ENCODE assay signal across 13 cellular contexts in the genomic region with DNA sequence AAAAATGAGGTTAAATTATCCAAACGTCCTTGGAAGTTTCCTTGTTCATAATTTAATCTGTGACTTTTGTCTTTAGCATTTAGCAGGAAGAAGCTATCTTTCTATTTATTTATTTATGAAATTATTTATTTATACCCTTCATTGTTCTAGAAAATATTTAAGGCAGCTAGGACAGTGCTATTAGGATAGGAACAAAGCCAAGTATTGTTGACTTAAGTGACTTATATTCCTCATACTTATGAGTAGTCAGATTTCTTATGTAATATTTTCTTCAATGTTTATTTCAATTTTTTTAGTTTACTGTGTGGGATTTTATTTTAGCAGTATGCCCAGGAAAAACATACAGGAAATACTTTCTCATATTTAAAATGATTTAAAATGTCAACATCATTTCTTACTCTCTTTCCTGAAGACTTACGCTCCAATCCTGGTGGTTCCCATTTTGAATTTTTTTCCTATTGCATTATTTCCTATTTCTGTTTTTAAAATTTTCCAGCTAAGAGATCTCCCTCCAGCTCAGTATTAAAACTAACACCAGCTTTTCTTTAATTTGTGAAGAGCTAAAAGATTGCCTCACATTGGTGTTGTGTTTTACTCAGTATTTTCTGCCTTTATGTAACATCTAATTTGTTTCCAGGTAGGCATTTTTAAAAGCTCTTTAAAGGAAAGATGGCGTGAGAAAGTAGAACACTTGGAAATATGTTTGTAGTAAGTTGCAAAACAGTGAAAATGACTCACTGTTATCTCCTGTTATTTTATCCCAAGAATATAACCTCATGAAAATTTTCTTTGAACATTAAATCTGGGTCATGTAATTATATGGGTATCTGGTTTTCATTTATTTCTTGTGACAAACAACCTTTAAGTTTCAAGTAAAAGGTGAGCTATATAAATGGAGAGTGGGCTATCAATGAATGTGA. TPM values are rescaled to one million over a fixed set of nuclear protein-coding genes. Genes with fewer than 3 reads are reported as not detected.
DNase-seq lines count a peak whose midpoint lies in the region; ATAC-seq and TF ChIP-seq lines count a peak whose summit lies in the region.
"Had no signal": no experiment of that assay in that cellular context is flagged by ENCODE, and none has a peak within 500 bp of the region (broad histone marks: within the 10 kb centered on the region; RNA-seq: fewer than 3 reads in every experiment).

No MANE protein-coding gene starts in this region.

- no peaks in the 10 kb centered on the region for H3K27me3 Mint-ChIP-seq in natural killer cell (ENCODE audit: low read depth in 2 of 2)
- no peaks in the 10 kb centered on the region for H3K27me3 Mint-ChIP-seq in natural killer cell treated with Interleukin-12 subunit alpha and Interleukin-12 subunit beta and Interleukin-15 and Interleukin-18, amount 100 ng/mL, for 72 hours

- no peaks in the 10 kb centered on the region for H3K27me3 ChIP-seq in brain microvascular endothelial cell (replicated peaks)
- no peaks in the 10 kb centered on the region for H3K27me3 ChIP-seq in gastroesophageal sphincter
- no peaks in the 10 kb centered on the region for H3K27me3 ChIP-seq in tibial artery

- no peaks in the 10 kb centered on the region for H3K9me3 Mint-ChIP-seq in natural killer cell
- H3K9me3 Mint-ChIP-seq in natural killer cell treated with Interleukin-12 subunit alpha and Interleukin-12 subunit beta and Interleukin-15 and Interleukin-18, amount 100 ng/mL, for 72 hours, result no peaks in the 10 kb centered on the region
- H3K9me3 Mint-ChIP-seq: activated T-helper 2 cell treated with anti-CD3 and anti-CD28 coated beads, Interferon-gamma antibody, Interleukin-2, Interleukin-4, amounts not matched to agents 10 μg/mL and 5 μg/mL and 100 μg/mL, durations not matched to agents 14 hours and 24 hours and 36 hours had no signal

- DNase-seq in natural killer cell (no peak), brain microvascular endothelial cell (no peak), tibial artery (no peak), NCI-H226 (no peak), AML-193 (lab: John Stamatoyannopoulos, UW) (no peak)
- DNase-seq in natural killer cell treated with Interleukin-12 subunit alpha and Interleukin-12 subunit beta and Interleukin-15 and Interleukin-18, amount 100 ng/mL, for 72 hours (ENCODE audit: low spot score), result no peak
- DNase-seq: activated CD4-positive, alpha-beta T cell treated with anti-CD3 and anti-CD28 coated beads, Interleukin-2, amount 50 U/mL, for 4 hours; NCI-H1930; NCI-H82; SHP77 treated with DMSO at 0.1 percent for 48 hours had no signal

- no peak for ATAC-seq in natural killer cell
- ATAC-seq in natural killer cell treated with Interleukin-12 subunit alpha and Interleukin-12 subunit beta and Interleukin-15 and Interleukin-18, amount 100 ng/mL, for 72 hours, result no peak
- ATAC-seq in gastroesophageal sphincter, result peak; percentile 40
- ATAC-seq in GM21786 (IDR thresholded peaks at IDR 0.05; ENCODE audit: unreplicated experiment), result no peak

- H3K4me1 ChIP-seq in gastroesophageal sphincter (peaks cover 9 to 56% (median 10%) of the 10 kb centered on the region in 3 donors), tibial artery (peaks cover 0 to 73% (median 34%) of the 10 kb centered on the region in 4 donors)

- intact Hi-C loops in natural killer cell (cut with micrococcal nuclease) (loop anchor here (5.0 kb wide), 1 partner anchor 46 kb away; no protein-coding TSS in a partner anchor), tibial artery (cut with DNase I; ENCODE audit: low total_unique reads) (no loop called here)

- H3K9me3 ChIP-seq in gastroesophageal sphincter, result no peaks in the 10 kb centered on the region
- no peaks in the 10 kb centered on the region for H3K9me3 ChIP-seq in tibial artery

- peaks cover 77 to 81% of the 10 kb centered on the region in 2 donors for H3K4me1 Mint-ChIP-seq in natural killer cell
- H3K4me1 Mint-ChIP-seq in natural killer cell treated with Interleukin-12 subunit alpha and Interleukin-12 subunit beta and Interleukin-15 and Interleukin-18, amount 100 ng/mL, for 72 hours (ENCODE audit: low read depth in 2 of 2), result peaks cover 40 to 57% of the 10 kb centered on the region in 2 donors

- H3K27ac Mint-ChIP-seq in natural killer cell, result peak overlapping the region; percentile 86 to 87
- H3K27ac Mint-ChIP-seq in natural killer cell treated with Interleukin-12 subunit alpha and Interleukin-12 subunit beta and Interleukin-15 and Interleukin-18, amount 100 ng/mL, for 72 hours, result peak overlapping the region in 1 of 2 donors; percentile 80
- H3K27ac Mint-ChIP-seq: activated T-helper 2 cell treated with anti-CD3 and anti-CD28 coated beads, Interferon-gamma antibody, Interleukin-2, Interleukin-4, amounts not matched to agents 10 μg/mL and 5 μg/mL and 100 μg/mL, durations not matched to agents 14 hours and 24 hours and 36 hours had no signal

- H3K36me3 Mint-ChIP-seq in natural killer cell, result no peaks in the 10 kb centered on the region
- peaks cover 6% of the 10 kb centered on the region for H3K36me3 Mint-ChIP-seq in natural killer cell treated with Interleukin-12 subunit alpha and Interleukin-12 subunit beta and Interleukin-15 and Interleukin-18, amount 100 ng/mL, for 72 hours

- in situ Hi-C loops in brain microvascular endothelial cell (cut with HindIII; ENCODE audit: low pct_ligation_motif_present, low sequenced_read_pairs), result no loop called here

- 40 to 44% methylated on average over 2 to 3 of the region's 3 CpGs for WGBS in gastroesophageal sphincter (ENCODE audit: low coverage in 1 of 2), 2 donors

- H3K36me3 ChIP-seq in brain microvascular endothelial cell (replicated peaks) (no peaks in the 10 kb centered on the region), gastroesophageal sphincter (peaks cover 0 to 11% of the 10 kb centered on the region in 2 donors), tibial artery (peaks cover 0 to 11% (median 8%) of the 10 kb centered on the region in 3 donors)

- H3K4me3 ChIP-seq in brain microvascular endothelial cell (ENCODE audit: low read depth, low read length) (no peak overlapping the region), gastroesophageal sphincter (no peak overlapping the region), tibial artery (no peak overlapping the region)

- H3K27ac ChIP-seq in brain microvascular endothelial cell (peak overlapping the region; percentile 98), gastroesophageal sphincter (peak overlapping the region in 1 of 4 donors; percentile 22), tibial artery (peak overlapping the region; percentile 66 to 72)

- TF ChIP-seq CTCF in natural killer cell (IDR thresholded peaks at IDR 0.05), result no peak
- TF ChIP-seq CTCF in brain microvascular endothelial cell (IDR thresholded peaks at IDR 0.05; ENCODE audit: low read depth, low read length, missing control alignments), result no peak
- TF ChIP-seq CTCF in gastroesophageal sphincter (IDR thresholded peaks at IDR 0.05), result no peak
- TF ChIP-seq CTCF in tibial artery (IDR thresholded peaks at IDR 0.05), result no peak

- H3K4me3 Mint-ChIP-seq in natural killer cell, result no peak overlapping the region
- H3K4me3 Mint-ChIP-seq in natural killer cell treated with Interleukin-12 subunit alpha and Interleukin-12 subunit beta and Interleukin-15 and Interleukin-18, amount 100 ng/mL, for 72 hours, result no peak overlapping the region

- TF ChIP-seq EP300 in gastroesophageal sphincter (IDR thresholded peaks at IDR 0.05), result no peak

- TF ChIP-seq POLR2A in gastroesophageal sphincter (IDR thresholded peaks at IDR 0.05), result no peak

RNA-seq across cellular contexts. Expression of gene MAPRE2, which starts 32.2 kb away (rescaled TPM):
- 100 to 1,000 TPM; 159 to 283 (median 207) TPM for total RNA-seq in natural killer cell
- 10 to 100 TPM; 32.8 to 44.4 TPM for total RNA-seq in natural killer cell treated with Interleukin-12 subunit alpha and Interleukin-12 subunit beta and Interleukin-15 and Interleukin-18, amount 100 ng/mL, for 72 hours
- total RNA-seq in gastroesophageal sphincter, result 10 to 100 TPM; 22.9 to 39.2 (median 35.8) TPM
